20 cellular contexts compared by ENCODE assay signal in genomic region chr11:16767137-16767536, GRCh38. TPM values are rescaled to one million over a fixed set of nuclear protein-coding genes. Genes with fewer than 3 reads are reported as not detected.
A peak's percentile ranks its signal among the peaks of the same experiment; 100 is the strongest.
DNase-seq lines count a peak whose midpoint lies in the region; ATAC-seq and TF ChIP-seq lines count a peak whose summit lies in the region.
"Had no signal": no experiment of that assay in that cellular context is flagged by ENCODE, and none has a peak within 500 bp of the region (broad histone marks: within the 10 kb centered on the region; RNA-seq: fewer than 3 reads in every experiment).

No MANE protein-coding gene starts in this region.

- CTCF ChIA-PET in activated CD8-positive, alpha-beta T cell treated with anti-CD3 and anti-CD28 coated beads, Interleukin-2, amount 10 ng/mL, durations not matched to agents 7 days and 5 days (lab: Charles Lee), result interaction anchor here (0.9 kb wide), 1 partner anchor 18 kb away, joined by 3 read pairs; no protein-coding TSS in a partner anchor
- CTCF ChIA-PET in activated CD8-positive, alpha-beta T cell treated with anti-CD3 and anti-CD28 coated beads for 36 hours (lab: Charles Lee), result interaction anchor here (1.2 to 3.5 kb wide), 2 partner anchors 20 to 53 kb away, joined by 3 to 19 read pairs; no protein-coding TSS in a partner anchor

- H3K27me3 Mint-ChIP-seq in activated CD8-positive, alpha-beta T cell treated with anti-CD3 and anti-CD28 coated beads, Interleukin-2, amount 10 ng/mL, durations not matched to agents 7 days and 5 days (ENCODE audit: low read depth), result peaks cover 2% of the 10 kb centered on the region
- no peaks in the 10 kb centered on the region for H3K27me3 Mint-ChIP-seq in activated CD8-positive, alpha-beta T cell treated with anti-CD3 and anti-CD28 coated beads for 36 hours
- H3K27me3 Mint-ChIP-seq: CD4-positive, alpha-beta T cell had no signal

- no peaks in the 10 kb centered on the region for H3K27me3 ChIP-seq in esophagus muscularis mucosa
- H3K27me3 ChIP-seq: BE2C; BLaER1 treated with 17β-estradiol and CSF1 and Interleukin-3, amounts not matched to agents 10 nM and 100 nM had no signal

- H3K4me1 Mint-ChIP-seq in activated CD8-positive, alpha-beta T cell treated with anti-CD3 and anti-CD28 coated beads, Interleukin-2, amount 10 ng/mL, durations not matched to agents 7 days and 5 days (ENCODE audit: low read depth), result no peaks in the 10 kb centered on the region
- H3K4me1 Mint-ChIP-seq in activated CD8-positive, alpha-beta T cell treated with anti-CD3 and anti-CD28 coated beads for 36 hours (ENCODE audit: low read depth), result no peaks in the 10 kb centered on the region
- H3K4me1 Mint-ChIP-seq: CD14-positive monocyte; CD8-positive, alpha-beta memory T cell had no signal

- H3K9me3 Mint-ChIP-seq in activated CD8-positive, alpha-beta T cell treated with anti-CD3 and anti-CD28 coated beads, Interleukin-2, amount 10 ng/mL, durations not matched to agents 7 days and 5 days (ENCODE audit: insufficient read depth), result no peaks in the 10 kb centered on the region
- H3K9me3 Mint-ChIP-seq in activated CD8-positive, alpha-beta T cell treated with anti-CD3 and anti-CD28 coated beads for 36 hours, result no peaks in the 10 kb centered on the region
- H3K9me3 Mint-ChIP-seq: CD14-positive monocyte; CD4-positive, alpha-beta T cell; CD8-positive, alpha-beta memory T cell; HFFc6 had no signal

- no peak overlapping the region for H3K27ac ChIP-seq in esophagus muscularis mucosa (replicated peaks in 1 of 4)
- H3K27ac ChIP-seq: 22Rv1; BLaER1 treated with 17β-estradiol and CSF1 and Interleukin-3, amounts not matched to agents 10 nM and 100 nM had no signal

- H3K27ac Mint-ChIP-seq in activated CD8-positive, alpha-beta T cell treated with anti-CD3 and anti-CD28 coated beads, Interleukin-2, amount 10 ng/mL, durations not matched to agents 7 days and 5 days, result no peak overlapping the region
- no peak overlapping the region for H3K27ac Mint-ChIP-seq in activated CD8-positive, alpha-beta T cell treated with anti-CD3 and anti-CD28 coated beads for 36 hours
- H3K27ac Mint-ChIP-seq: CD14-positive monocyte; CD4-positive, alpha-beta T cell; CD8-positive, alpha-beta memory T cell; HFFc6 had no signal

- no peaks in the 10 kb centered on the region for H3K36me3 Mint-ChIP-seq in activated CD8-positive, alpha-beta T cell treated with anti-CD3 and anti-CD28 coated beads, Interleukin-2, amount 10 ng/mL, durations not matched to agents 7 days and 5 days (ENCODE audit: low read depth)
- H3K36me3 Mint-ChIP-seq in activated CD8-positive, alpha-beta T cell treated with anti-CD3 and anti-CD28 coated beads for 36 hours (ENCODE audit: low read depth), result no peaks in the 10 kb centered on the region
- H3K36me3 Mint-ChIP-seq: CD14-positive monocyte; CD8-positive, alpha-beta memory T cell had no signal

- no peaks in the 10 kb centered on the region for H3K36me3 ChIP-seq in esophagus muscularis mucosa
- H3K36me3 ChIP-seq: BE2C; BLaER1 treated with 17β-estradiol and CSF1 and Interleukin-3, amounts not matched to agents 10 nM and 100 nM; HAP-1 had no signal

- H3K4me3 Mint-ChIP-seq in activated CD8-positive, alpha-beta T cell treated with anti-CD3 and anti-CD28 coated beads, Interleukin-2, amount 10 ng/mL, durations not matched to agents 7 days and 5 days, result no peak overlapping the region
- no peak overlapping the region for H3K4me3 Mint-ChIP-seq in activated CD8-positive, alpha-beta T cell treated with anti-CD3 and anti-CD28 coated beads for 36 hours
- H3K4me3 Mint-ChIP-seq: CD14-positive monocyte; CD4-positive, alpha-beta T cell; CD8-positive, alpha-beta memory T cell; HFFc6 had no signal

- intact Hi-C loops in activated CD8-positive, alpha-beta T cell treated with anti-CD3 and anti-CD28 coated beads for 36 hours (cut with micrococcal nuclease), result no loop called here
- intact Hi-C loops in esophagus muscularis mucosa (cut with DNase I), result no loop called here
- intact Hi-C loops in posterior vena cava (cut with DNase I), result no loop called here

- peak; percentile 12 for DNase-seq in activated CD8-positive, alpha-beta T cell treated with anti-CD3 and anti-CD28 coated beads, Interleukin-2, amount 10 ng/mL, durations not matched to agents 7 days and 5 days
- no peak for DNase-seq in activated CD8-positive, alpha-beta T cell treated with anti-CD3 and anti-CD28 coated beads for 36 hours
- DNase-seq in esophagus muscularis mucosa (ENCODE audit: extremely low spot score) (peak; percentile 81), posterior vena cava (ENCODE audit: low spot score) (peak; percentile 40), AG20443 (ENCODE audit: low spot score) (no peak)
- DNase-seq: AML-193; BE2C; CD4-positive, alpha-beta T cell; CD8-positive, alpha-beta memory T cell; DMS 273 treated with DMSO at 0.1 percent for 48 hours; DMS79; EL; GDM1; GOT3; HFFc6 had no signal

- no peak for TF ChIP-seq EP300 in esophagus muscularis mucosa (IDR thresholded peaks at IDR 0.05)

- no peak for TF ChIP-seq CTCF in activated CD8-positive, alpha-beta T cell treated with anti-CD3 and anti-CD28 coated beads for 36 hours (IDR thresholded peaks at IDR 0.05)
- TF ChIP-seq CTCF in esophagus muscularis mucosa (IDR thresholded peaks at IDR 0.05), result no peak

- ATAC-seq in activated CD8-positive, alpha-beta T cell treated with anti-CD3 and anti-CD28 coated beads, Interleukin-2, amount 10 ng/mL, durations not matched to agents 7 days and 5 days, result no peak
- ATAC-seq in activated CD8-positive, alpha-beta T cell treated with anti-CD3 and anti-CD28 coated beads for 36 hours, result no peak
- no peak for ATAC-seq in HG03520 (IDR thresholded peaks at IDR 0.05; ENCODE audit: unreplicated experiment)

- no peaks in the 10 kb centered on the region for H3K4me1 ChIP-seq in esophagus muscularis mucosa
- H3K4me1 ChIP-seq: BE2C; BLaER1 treated with 17β-estradiol and CSF1 and Interleukin-3, amounts not matched to agents 10 nM and 100 nM; HAP-1 had no signal

- POLR2A ChIA-PET in activated CD8-positive, alpha-beta T cell treated with anti-CD3 and anti-CD28 coated beads, Interleukin-2, amount 10 ng/mL, durations not matched to agents 7 days and 5 days (lab: Charles Lee), result interaction anchor here (0.6 kb wide), 1 partner anchor 15 kb away, joined by 3 read pairs; no protein-coding TSS in a partner anchor
- POLR2A ChIA-PET in activated CD8-positive, alpha-beta T cell treated with anti-CD3 and anti-CD28 coated beads for 36 hours (lab: Charles Lee), result no interaction called here

- no peak for TF ChIP-seq POLR2A in esophagus muscularis mucosa (IDR thresholded peaks at IDR 0.05; ENCODE audit: low read depth)

- WGBS in esophagus muscularis mucosa, result 82% methylated on average over 4 of the region's 4 CpGs

- H3K4me3 ChIP-seq in esophagus muscularis mucosa, result no peak overlapping the region
- H3K4me3 ChIP-seq: BLaER1 treated with 17β-estradiol and CSF1 and Interleukin-3, amounts not matched to agents 10 nM and 100 nM; HAP-1 had no signal

- H3K9me3 ChIP-seq in esophagus muscularis mucosa, result no peaks in the 10 kb centered on the region
- H3K9me3 ChIP-seq: BE2C; BLaER1 treated with 17β-estradiol and CSF1 and Interleukin-3, amounts not matched to agents 10 nM and 100 nM; HAP-1 had no signal

RNA-seq across cellular contexts. Expression of gene C11orf58, which starts 28.7 kb away (rescaled TPM):
- 100 to 1,000 TPM; 104 to 111 TPM for total RNA-seq in activated CD8-positive, alpha-beta T cell treated with anti-CD3 and anti-CD28 coated beads, Interleukin-2, amount 10 ng/mL, durations not matched to agents 7 days and 5 days
- total RNA-seq in activated CD8-positive, alpha-beta T cell treated with anti-CD3 and anti-CD28 coated beads for 36 hours, result 100 to 1,000 TPM; 114 to 133 TPM
- total RNA-seq in esophagus muscularis mucosa (100 to 1,000 TPM; 144 to 202 (median 175) TPM), posterior vena cava (100 to 1,000 TPM; 100 to 101 TPM)

Comparison
In these comparisons a context has a peak if more than half of its experiments do, and no peak if none do; other contexts are left out.
1. DNase-seq: peak in activated CD8-positive, alpha-beta T cell treated with anti-CD3 and anti-CD28 coated beads, Interleukin-2, amount 10 ng/mL, durations not matched to agents 7 days and 5 days (single experiment), esophagus muscularis mucosa (single experiment) and posterior vena cava (single experiment); none in activated CD8-positive, alpha-beta T cell treated with anti-CD3 and anti-CD28 coated beads for 36 hours (single experiment) and AG20443 (single experiment).